In genomic region chr7:32631021-32631420, GRCh38 we compare ENCODE assay signal across 1 cellular context.
TF ChIP-seq lines count a peak whose summit lies in the region.

No MANE protein-coding gene starts in this region.

TF ChIP-seq in K562, 482 proteins besides CTCF, POLR2A, EP300 and RAD21 (continued from another document):
- TF ChIP-seq RCOR1 (IDR thresholded peaks at IDR 0.05; ENCODE audit: borderline replicate concordance in 1 of 2, low read depth in 2 of 2, low read length in 2 of 2) (no peak), BACH1 (tag; IDR thresholded peaks at IDR 0.05) (no peak), C11orf30 (IDR thresholded peaks at IDR 0.05; ENCODE audit: low read depth) (no peak), HNRNPL (IDR thresholded peaks at IDR 0.05; ENCODE audit: low read depth, low read length) (no peak), TARDBP (IDR thresholded peaks at IDR 0.05) (no peak), CBFB (CRISPR knock-in tag; IDR thresholded peaks at IDR 0.05) (no peak)
